Comparison of ENCODE assay signal across 22 cellular contexts in genomic region chr1:170017478-170017877, GRCh38.
"Had no signal": no experiment of that assay in that cellular context is flagged by ENCODE, and none has a peak within 500 bp of the region (broad histone marks: within the 10 kb centered on the region; RNA-seq: fewer than 3 reads in every experiment).

No MANE protein-coding gene starts in this region.

- H3K79me2 ChIP-seq: hepatocyte had no signal

- H3K27me3 ChIP-seq: dorsolateral prefrontal cortex, esophagus muscularis mucosa, foreskin keratinocyte, gastroesophageal sphincter, heart left ventricle, hepatocyte, left lung had no signal

- H2AFZ ChIP-seq: hepatocyte had no signal

- H3K27ac ChIP-seq: coronary artery, dorsolateral prefrontal cortex, esophagus muscularis mucosa, foreskin keratinocyte, gastroesophageal sphincter, heart left ventricle, hepatocyte, left lung, lower lobe of right lung had no signal

- H3K9me3 ChIP-seq: gastroesophageal sphincter, lower lobe of right lung had no signal

- H3K4me1 ChIP-seq: esophagus muscularis mucosa, foreskin keratinocyte, gastroesophageal sphincter, left lung, lower lobe of right lung had no signal

- DNase-seq: dermis blood vessel endothelial cell; dorsolateral prefrontal cortex; effector CD4-positive, alpha-beta T cell; effector memory CD4-positive, alpha-beta T cell; foreskin keratinocyte; heart left ventricle; hypothalamus; immature natural killer cell; islet precursor cell; kidney; kidney glomerular epithelial cell; left lung; left ventricle myocardium superior; lower lobe of right lung; mesenchymal stem cell had no signal

- FAIRE-seq: colon, endothelial cell of umbilical vein, frontal cortex, kidney had no signal

- H3K4me3 ChIP-seq: coronary artery, dorsolateral prefrontal cortex, esophagus muscularis mucosa, gastroesophageal sphincter, heart left ventricle, hepatocyte, left lung, lower lobe of right lung had no signal

- H3K4me2 ChIP-seq: hepatocyte had no signal

- ATAC-seq: foreskin keratinocyte, gastroesophageal sphincter, heart left ventricle, left lung, left ventricle myocardium superior, lower lobe of right lung had no signal
